Comparison of ENCODE assay signal across 8 cellular contexts in the genomic region with DNA sequence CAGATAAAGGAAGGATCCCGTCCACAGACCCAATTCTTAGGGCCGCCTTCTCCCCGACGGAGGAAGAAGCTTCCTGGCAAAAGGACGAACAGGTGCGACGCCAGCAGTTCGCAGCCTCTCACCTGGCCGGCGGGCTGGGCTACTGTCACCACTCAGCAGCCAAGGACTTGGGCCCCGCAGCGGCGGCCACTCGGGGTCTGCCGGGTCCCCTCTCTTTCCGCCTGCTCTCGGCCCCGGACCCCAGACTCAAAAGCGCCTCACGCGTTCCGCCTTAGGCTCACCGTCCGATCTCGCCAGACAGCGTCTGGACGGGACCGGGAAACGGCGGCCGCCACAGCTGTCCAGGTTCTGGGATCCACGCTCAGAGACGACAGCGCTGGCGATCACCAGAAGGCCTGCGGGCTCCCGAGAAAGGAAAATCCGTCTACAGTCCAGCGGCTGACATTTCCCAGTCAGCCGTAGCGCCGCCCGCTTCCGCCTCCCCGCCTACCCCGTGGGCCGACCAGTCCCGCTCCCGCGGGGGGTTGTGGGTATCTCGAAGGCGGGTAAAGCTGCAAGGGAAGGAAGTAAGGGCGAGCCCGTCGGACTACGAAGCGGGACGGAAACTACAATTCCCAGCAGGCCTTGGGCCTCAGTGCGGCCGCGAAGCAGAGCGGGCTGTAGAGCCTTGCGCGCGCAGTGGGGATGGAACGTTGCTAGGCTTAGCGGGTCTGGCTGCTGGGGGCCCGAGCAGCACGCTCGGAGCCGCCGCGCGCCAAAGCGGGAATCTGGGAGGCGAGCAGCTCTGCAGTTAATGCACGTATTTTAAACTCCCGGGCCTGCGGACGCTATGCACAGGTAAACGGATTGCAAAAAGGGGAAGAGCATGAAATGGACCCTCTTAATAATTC. TPM values are rescaled to one million over a fixed set of nuclear protein-coding genes. Genes with fewer than 3 reads are reported as not detected.
A peak's percentile ranks its signal among the peaks of the same experiment; 100 is the strongest.
DNase-seq lines count a peak whose midpoint lies in the region; ATAC-seq and TF ChIP-seq lines count a peak whose summit lies in the region.

A gene (minus strand): TSS at position 454 of the 890 bp plus-strand sequence. CDS start 8,538 bp downstream, outside the sequence.
A gene (plus strand): TSS at position 678 of the 890 bp plus-strand sequence. CDS start 152 bp downstream, at position 830.

- ATAC-seq in RWPE2 (ENCODE audit: low read depth) (peak; percentile 91), natural killer cell (peak; percentile 97 to 100 (median 98))

- no peaks in the 10 kb centered on the region for H3K9me3 ChIP-seq in RWPE2 (ENCODE audit: severe bottlenecking)

- peak within 1 kb of the TSS; percentile 88 for H3K27ac Mint-ChIP-seq in activated T-helper 2 cell treated with anti-CD3 and anti-CD28 coated beads, Interferon-gamma antibody, Interleukin-2, Interleukin-4, amounts not matched to agents 10 μg/mL and 5 μg/mL and 100 μg/mL, durations not matched to agents 14 hours and 24 hours and 36 hours
- peak within 1 kb of the TSS; percentile 90 to 92 for H3K27ac Mint-ChIP-seq in natural killer cell

- H3K4me3 ChIP-seq in RWPE2 (ENCODE audit: severe bottlenecking) = peak within 1 kb of the TSS; percentile 90

- H3K27me3 Mint-ChIP-seq in activated T-helper 2 cell treated with anti-CD3 and anti-CD28 coated beads, Interferon-gamma antibody, Interleukin-2, Interleukin-4, amounts not matched to agents 10 μg/mL and 5 μg/mL and 100 μg/mL, durations not matched to agents 14 hours and 24 hours and 36 hours (ENCODE audit: low read depth) = no peaks in the 10 kb centered on the region
- no peaks in the 10 kb centered on the region for H3K27me3 Mint-ChIP-seq in natural killer cell (ENCODE audit: low read depth in 2 of 2)

- H3K36me3 Mint-ChIP-seq in activated T-helper 2 cell treated with anti-CD3 and anti-CD28 coated beads, Interferon-gamma antibody, Interleukin-2, Interleukin-4, amounts not matched to agents 10 μg/mL and 5 μg/mL and 100 μg/mL, durations not matched to agents 14 hours and 24 hours and 36 hours (ENCODE audit: low read depth) = peaks cover 45% of the 10 kb centered on the region
- H3K36me3 Mint-ChIP-seq in natural killer cell = peaks cover 9% of the 10 kb centered on the region

- H3K36me3 ChIP-seq in RWPE2 (ENCODE audit: low read depth) = peaks cover 34% of the 10 kb centered on the region

- DNase-seq in EH (ENCODE audit: low read depth) = peak; percentile 99
- peak; percentile 99 for DNase-seq in H4 (ENCODE audit: low spot score)
- peak; percentile 100 for DNase-seq in LoVo (ENCODE audit: low spot score)
- peak; percentile 99 for DNase-seq in RWPE2 (ENCODE audit: low spot score)
- DNase-seq in activated T-helper 2 cell treated with anti-CD3 and anti-CD28 coated beads, Interferon-gamma antibody, Interleukin-2, Interleukin-4, amounts not matched to agents 10 μg/mL and 5 μg/mL and 100 μg/mL, durations not matched to agents 14 hours and 24 hours and 36 hours (ENCODE audit: low spot score) = peak; percentile 97
- DNase-seq in fibroblast of peridontal ligament (ENCODE audit: extremely low read depth) = peak; percentile 97
- peak; percentile 96 for DNase-seq in natural killer cell
- DNase-seq in stimulated activated naive CD4-positive, alpha-beta T cell treated with Interleukin-2 at 50 U/mL for 16 hours (lab: John Stamatoyannopoulos, UW) = peak; percentile 98

- no peak for TF ChIP-seq CTCF in RWPE2 (IDR thresholded peaks at IDR 0.05; ENCODE audit: poor library complexity, severe bottlenecking)
- TF ChIP-seq CTCF in natural killer cell (IDR thresholded peaks at IDR 0.05) = no peak

- H3K27ac ChIP-seq in RWPE2 (ENCODE audit: poor library complexity, severe bottlenecking) = peak within 1 kb of the TSS; percentile 86

- H3K9me3 Mint-ChIP-seq in activated T-helper 2 cell treated with anti-CD3 and anti-CD28 coated beads, Interferon-gamma antibody, Interleukin-2, Interleukin-4, amounts not matched to agents 10 μg/mL and 5 μg/mL and 100 μg/mL, durations not matched to agents 14 hours and 24 hours and 36 hours = no peaks in the 10 kb centered on the region
- H3K9me3 Mint-ChIP-seq in natural killer cell = no peaks in the 10 kb centered on the region

- H3K4me1 ChIP-seq in RWPE2 (ENCODE audit: insufficient read depth, poor library complexity, severe bottlenecking) = peaks cover 49% of the 10 kb centered on the region

- no peaks in the 10 kb centered on the region for H3K27me3 ChIP-seq in RWPE2 (ENCODE audit: insufficient read depth, poor library complexity, severe bottlenecking)

- peaks cover 44% of the 10 kb centered on the region for H3K4me1 Mint-ChIP-seq in activated T-helper 2 cell treated with anti-CD3 and anti-CD28 coated beads, Interferon-gamma antibody, Interleukin-2, Interleukin-4, amounts not matched to agents 10 μg/mL and 5 μg/mL and 100 μg/mL, durations not matched to agents 14 hours and 24 hours and 36 hours (ENCODE audit: low read depth)
- peaks cover 52 to 63% of the 10 kb centered on the region in 2 donors for H3K4me1 Mint-ChIP-seq in natural killer cell

- peak within 1 kb of the TSS; percentile 95 for H3K4me3 Mint-ChIP-seq in activated T-helper 2 cell treated with anti-CD3 and anti-CD28 coated beads, Interferon-gamma antibody, Interleukin-2, Interleukin-4, amounts not matched to agents 10 μg/mL and 5 μg/mL and 100 μg/mL, durations not matched to agents 14 hours and 24 hours and 36 hours (ENCODE audit: low read depth)
- peak within 1 kb of the TSS; percentile 98 for H3K4me3 Mint-ChIP-seq in natural killer cell

- intact Hi-C loops in activated T-helper 2 cell treated with anti-CD3 and anti-CD28 coated beads, Interferon-gamma antibody, Interleukin-2, Interleukin-4, amounts not matched to agents 10 μg/mL and 5 μg/mL and 100 μg/mL, durations not matched to agents 14 hours and 24 hours and 36 hours (cut with micrococcal nuclease) = loop anchor here (1.0 to 10.0 kb wide), 4 partner anchors 77 to 1222 kb away; a partner anchor contains a TSS
- intact Hi-C loops in natural killer cell (cut with micrococcal nuclease) = loop anchor here (1.0 to 2.0 kb wide), 2 partner anchors 91 to 725 kb away; a partner anchor contains a TSS

RNA-seq across cellular contexts. Expression of the first gene that starts in this region (rescaled TPM):
- 8.8 and 42.3 TPM in 2 replicates for total RNA-seq in H4 (2014; rRNA removed; shearing (Covaris generic))
- total RNA-seq in activated T-helper 2 cell treated with anti-CD3 and anti-CD28 coated beads, Interferon-gamma antibody, Interleukin-2, Interleukin-4, amounts not matched to agents 10 μg/mL and 5 μg/mL and 100 μg/mL, durations not matched to agents 14 hours and 24 hours and 36 hours = 9.3 and 11.6 TPM in 2 replicates
- 1 to 10 TPM; 6.9 to 9.8 (median 9.6) TPM for total RNA-seq in natural killer cell

RNA-seq across cellular contexts. Expression of the second gene that starts in this region (rescaled TPM):
- total RNA-seq in H4 (2014; rRNA removed; shearing (Covaris generic)) = 61.6 and 84.5 TPM in 2 replicates
- total RNA-seq in activated T-helper 2 cell treated with anti-CD3 and anti-CD28 coated beads, Interferon-gamma antibody, Interleukin-2, Interleukin-4, amounts not matched to agents 10 μg/mL and 5 μg/mL and 100 μg/mL, durations not matched to agents 14 hours and 24 hours and 36 hours = 56.6 and 58.9 TPM in 2 replicates
- total RNA-seq in natural killer cell = 10 to 100 TPM; 12.0 to 20.5 (median 15.0) TPM

Comparison
In these comparisons a context has a peak if more than half of its experiments do, and no peak if none do; other contexts are left out.
1. Peak in every context shown above with its lines: DNase-seq, ATAC-seq, H3K4me3 ChIP-seq and H3K27ac ChIP-seq.